ENCODE assay signal across 10 cellular contexts in genomic region chr9:97737429-97737828, GRCh38. TPM values are rescaled to one million over a fixed set of nuclear protein-coding genes. Genes with fewer than 3 reads are reported as not detected.
DNase-seq lines count a peak whose midpoint lies in the region; ATAC-seq and TF ChIP-seq lines count a peak whose summit lies in the region.
"Had no signal": no experiment of that assay in that cellular context is flagged by ENCODE, and none has a peak within 500 bp of the region (broad histone marks: within the 10 kb centered on the region; RNA-seq: fewer than 3 reads in every experiment).

No MANE protein-coding gene starts in this region.

- peak overlapping the region; percentile 79 for H2AFZ ChIP-seq in neuronal stem cell (ENCODE audit: low read length)

- no peak for ATAC-seq in upper lobe of right lung

- WGBS in neuronal stem cell (ENCODE audit: extremely low coverage in 2 of 2, insufficient read length in 2 of 2, insufficient replicate concordance in 1 of 2), 2 donors = no CpG with 5 or more reads among the region's 3 CpGs

- no peak overlapping the region for H3K4ac ChIP-seq in neuronal stem cell (ENCODE audit: low read length)

- no peak overlapping the region for H4K8ac ChIP-seq in neuronal stem cell (ENCODE audit: low read depth, low read length)

- peaks cover 0 to 43% (median 9%) of the 10 kb centered on the region in 3 experiments for H3K27me3 ChIP-seq in neuronal stem cell (ENCODE audit: control insufficient read depth in 3 of 3, insufficient read depth in 3 of 3, low read depth in 1 of 3, low read length in 3 of 3)
- peaks cover 32% of the 10 kb centered on the region for H3K27me3 ChIP-seq in upper lobe of right lung
- H3K27me3 ChIP-seq: vagina had no signal

- no peak for TF ChIP-seq CTCF in upper lobe of right lung (IDR thresholded peaks at IDR 0.05)

- no peak overlapping the region for H4K91ac ChIP-seq in neuronal stem cell (ENCODE audit: low read depth, low read length, poor library complexity)

- no peak overlapping the region for H3K4me2 ChIP-seq in neuronal stem cell (ENCODE audit: insufficient read depth, low read length, poor library complexity, severe bottlenecking)

- H3K14ac ChIP-seq in neuronal stem cell (ENCODE audit: low read length) = no peak overlapping the region

- H3K4me1 ChIP-seq in neuronal stem cell (ENCODE audit: control insufficient read depth in 2 of 2, insufficient read depth in 1 of 2, low read depth in 1 of 2, low read length in 2 of 2) = peaks cover 2 to 10% of the 10 kb centered on the region in 2 donors
- H3K4me1 ChIP-seq in upper lobe of right lung = no peaks in the 10 kb centered on the region

- H2BK5ac ChIP-seq in neuronal stem cell (ENCODE audit: low read length) = no peak overlapping the region

- H2BK120ac ChIP-seq in neuronal stem cell (ENCODE audit: low read depth, low read length) = no peak overlapping the region

- H3K79me1 ChIP-seq in neuronal stem cell (ENCODE audit: low read depth, low read length) = no peaks in the 10 kb centered on the region

- no peak overlapping the region for H2BK15ac ChIP-seq in neuronal stem cell (ENCODE audit: low read length)

- H3K27ac ChIP-seq in neuronal stem cell (replicated peaks; ENCODE audit: low read length) (no peak overlapping the region), upper lobe of right lung (no peak overlapping the region)
- H3K27ac ChIP-seq: skin epidermis, vagina had no signal

- H2BK12ac ChIP-seq in neuronal stem cell (ENCODE audit: low read length) = no peak overlapping the region

- intact Hi-C loops in upper lobe of right lung (cut with DNase I) = no loop called here

- H3K23ac ChIP-seq in neuronal stem cell (ENCODE audit: low read depth, low read length, poor library complexity) = no peak overlapping the region

- no peak overlapping the region for H3K18ac ChIP-seq in neuronal stem cell (ENCODE audit: low read length)

- no peaks in the 10 kb centered on the region for H3K36me3 ChIP-seq in neuronal stem cell (replicated peaks in 1 of 2; ENCODE audit: control insufficient read depth in 2 of 2, insufficient read depth in 2 of 2, low read length in 2 of 2)
- no peaks in the 10 kb centered on the region for H3K36me3 ChIP-seq in upper lobe of right lung
- H3K36me3 ChIP-seq: vagina had no signal

- H3K9me3 ChIP-seq in neuronal stem cell (replicated peaks in 1 of 2; ENCODE audit: control insufficient read depth in 2 of 2, insufficient read depth in 1 of 2, low read depth in 1 of 2, low read length in 2 of 2) (peaks cover 0 to 10% of the 10 kb centered on the region in 2 donors), upper lobe of right lung (no peaks in the 10 kb centered on the region)
- H3K9me3 ChIP-seq: vagina had no signal

- DNase-seq in H4 (ENCODE audit: low spot score) = peak; percentile 75
- DNase-seq in NCI-H146 (lab: John Stamatoyannopoulos, UW) = peak; percentile 77
- peak; percentile 33 for DNase-seq in SW480 (ENCODE audit: low spot score)
- DNase-seq in neuronal stem cell (ENCODE audit: low spot score) = no peak
- DNase-seq in RPMI8226 = no peak
- DNase-seq in upper lobe of right lung = no peak
- DNase-seq in GM19238 (ENCODE audit: insufficient read length, low spot score) = no peak
- DNase-seq: activated T-cell treated with anti-CD3 and anti-CD28 coated beads, Interleukin-2, amount 50 U/mL, for 1 hour had no signal

- H3K9ac ChIP-seq in neuronal stem cell (ENCODE audit: low read depth, low read length, poor library complexity) = no peak overlapping the region

- no peak overlapping the region for H2AK5ac ChIP-seq in neuronal stem cell (ENCODE audit: low read depth, low read length)

- peak overlapping the region in 1 of 2 donors; percentile 8 for H3K4me3 ChIP-seq in neuronal stem cell (ENCODE audit: low read length in 2 of 2)
- H3K4me3 ChIP-seq in upper lobe of right lung = no peak overlapping the region
- H3K4me3 ChIP-seq: skin epidermis, vagina had no signal

RNA-seq across cellular contexts. Expression of gene XPA, which starts 40.3 kb away (rescaled TPM):
- 2.7 and 5.9 TPM in 2 replicates for total RNA-seq in H4 (2014; rRNA removed; shearing (Covaris generic))
- 22.5 TPM for polyA plus RNA-seq in neuronal stem cell (2013, experiment 1 of 2)
- polyA plus RNA-seq in neuronal stem cell (2013, experiment 2 of 2) = 23.0 TPM
- 11.2 TPM for total RNA-seq in upper lobe of right lung

Comparison
In these comparisons a context has a peak if more than half of its experiments do, and no peak if none do; other contexts are left out.
1. DNase-seq: peak in H4 (single experiment), NCI-H146 (single experiment) and SW480 (single experiment); none in neuronal stem cell (single experiment), RPMI8226 (single experiment), upper lobe of right lung (single experiment) and GM19238 (single experiment).